9 cellular contexts compared by ENCODE assay signal in the genomic region with DNA sequence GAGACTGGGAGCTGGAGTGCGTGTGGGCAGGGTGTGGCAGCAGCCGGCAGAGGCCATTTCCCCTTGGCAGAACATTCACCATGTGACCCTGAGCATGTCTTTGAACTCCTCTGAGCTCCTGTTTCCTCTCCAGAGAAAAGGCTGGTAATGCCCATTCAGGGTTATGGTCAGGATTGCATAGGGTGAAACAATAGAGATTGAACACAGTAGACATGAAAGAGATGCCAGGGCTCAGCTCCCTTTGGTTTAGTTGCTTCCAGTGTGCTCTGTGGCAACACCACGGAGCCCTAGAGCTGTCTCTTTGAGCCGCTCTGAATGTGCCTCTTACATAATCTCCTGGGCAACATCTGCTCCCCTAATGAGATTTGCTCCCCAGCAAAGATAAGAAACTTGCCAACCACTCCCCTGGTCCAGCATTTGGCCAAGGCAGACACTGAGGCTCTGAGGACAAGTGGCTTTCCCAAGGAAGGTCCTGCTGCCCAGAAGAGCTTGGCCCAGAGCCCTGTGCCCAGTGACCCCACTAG. TPM values are rescaled to one million over a fixed set of nuclear protein-coding genes. Genes with fewer than 3 reads are reported as not detected.
DNase-seq lines count a peak whose midpoint lies in the region; ATAC-seq, FAIRE-seq and TF ChIP-seq lines count a peak whose summit lies in the region.
"Had no signal": no experiment of that assay in that cellular context is flagged by ENCODE, and none has a peak within 500 bp of the region (broad histone marks: within the 10 kb centered on the region; RNA-seq: fewer than 3 reads in every experiment).

No MANE protein-coding gene starts in this region.

- H2AFZ ChIP-seq in keratinocyte (ENCODE audit: control insufficient read depth, low read length), result no peak overlapping the region

- H3K4me1 Mint-ChIP-seq in activated naive CD8-positive, alpha-beta T cell treated with anti-CD3 and anti-CD28 coated beads, Interleukin-2, amount 10 ng/mL, durations not matched to agents 7 days and 5 days, result peaks cover 39% of the 10 kb centered on the region
- peaks cover 2% of the 10 kb centered on the region for H3K4me1 Mint-ChIP-seq in activated naive CD8-positive, alpha-beta T cell treated with anti-CD3 and anti-CD28 coated beads, Interleukin-2, amount 50 U/mL, for 24 hours
- H3K4me1 Mint-ChIP-seq: memory B cell had no signal

- no peaks in the 10 kb centered on the region for H3K36me3 ChIP-seq in keratinocyte (ENCODE audit: control insufficient read depth in 2 of 2, extremely low read depth in 1 of 2, insufficient read depth in 2 of 2, low read length in 2 of 2)
- H3K36me3 ChIP-seq in uterus, result no peaks in the 10 kb centered on the region

- H3K27ac ChIP-seq in keratinocyte (ENCODE audit: control insufficient read depth, insufficient read depth, low read length) (no peak overlapping the region), uterus (peak overlapping the region; percentile 49 to 90)

- H4K20me1 ChIP-seq in keratinocyte (ENCODE audit: control insufficient read depth, extremely low read depth, insufficient read depth, low read length), result no peaks in the 10 kb centered on the region

- H3K9me3 ChIP-seq in keratinocyte (ENCODE audit: control insufficient read depth, low read depth, low read length) (no peaks in the 10 kb centered on the region), uterus (no peaks in the 10 kb centered on the region)

- H3K27me3 Mint-ChIP-seq in activated naive CD8-positive, alpha-beta T cell treated with anti-CD3 and anti-CD28 coated beads, Interleukin-2, amount 10 ng/mL, durations not matched to agents 7 days and 5 days, result peaks cover 4% of the 10 kb centered on the region
- H3K27me3 Mint-ChIP-seq in activated naive CD8-positive, alpha-beta T cell treated with anti-CD3 and anti-CD28 coated beads, Interleukin-2, amount 50 U/mL, for 24 hours, result peaks cover 26% of the 10 kb centered on the region

- peak overlapping the region; percentile 9 for H3K4me3 Mint-ChIP-seq in activated naive CD8-positive, alpha-beta T cell treated with anti-CD3 and anti-CD28 coated beads, Interleukin-2, amount 10 ng/mL, durations not matched to agents 7 days and 5 days
- no peak overlapping the region for H3K4me3 Mint-ChIP-seq in activated naive CD8-positive, alpha-beta T cell treated with anti-CD3 and anti-CD28 coated beads, Interleukin-2, amount 50 U/mL, for 24 hours
- H3K4me3 Mint-ChIP-seq: memory B cell had no signal

- POLR2A ChIA-PET in activated naive CD8-positive, alpha-beta T cell treated with anti-CD3 and anti-CD28 coated beads, Interleukin-2, amount 10 ng/mL, durations not matched to agents 7 days and 5 days (lab: Charles Lee), result interaction anchor here (1.4 to 1.6 kb wide), 4 partner anchors 10 to 34 kb away, joined by 3 to 5 read pairs (median 4); a partner anchor contains a TSS

- H3K27me3 ChIP-seq in keratinocyte (ENCODE audit: control insufficient read depth, extremely low read depth, insufficient read depth, low read length) (peaks cover 8% of the 10 kb centered on the region), uterus (no peaks in the 10 kb centered on the region)

- peak overlapping the region; percentile 9 for H3K27ac Mint-ChIP-seq in activated naive CD8-positive, alpha-beta T cell treated with anti-CD3 and anti-CD28 coated beads, Interleukin-2, amount 10 ng/mL, durations not matched to agents 7 days and 5 days
- no peak overlapping the region for H3K27ac Mint-ChIP-seq in activated naive CD8-positive, alpha-beta T cell treated with anti-CD3 and anti-CD28 coated beads, Interleukin-2, amount 50 U/mL, for 24 hours
- H3K27ac Mint-ChIP-seq: memory B cell had no signal

- H3K9ac ChIP-seq in keratinocyte (ENCODE audit: control insufficient read depth, extremely low read depth, insufficient read depth, low read length), result no peak overlapping the region

- no peak for ATAC-seq in activated naive CD8-positive, alpha-beta T cell treated with anti-CD3 and anti-CD28 coated beads, Interleukin-2, amount 10 ng/mL, durations not matched to agents 7 days and 5 days (ENCODE audit: low read depth)
- ATAC-seq in activated naive CD8-positive, alpha-beta T cell treated with anti-CD3 and anti-CD28 coated beads, Interleukin-2, amount 50 U/mL, for 24 hours, result no peak
- ATAC-seq in HG03378 (IDR thresholded peaks at IDR 0.05; ENCODE audit: unreplicated experiment), result no peak

- FAIRE-seq in keratinocyte (lab: Jason Lieb, UNC), result no peak

- H3K4me3 ChIP-seq in keratinocyte (ENCODE audit: control insufficient read depth in 2 of 3, extremely low read depth in 1 of 3, insufficient read depth in 2 of 3, low read depth in 1 of 3, low read length in 3 of 3) (no peak overlapping the region), uterus (no peak overlapping the region)

- no peak for TF ChIP-seq CTCF in keratinocyte (optimal IDR thresholded peaks at IDR 0.05 in 1 of 3, IDR thresholded peaks at IDR 0.05 in 1 of 3, conservative IDR thresholded peaks at IDR 0.05 in 1 of 3; ENCODE audit: extremely low read depth in 1 of 3, insufficient read depth in 2 of 3, low read length in 3 of 3)
- no peak for TF ChIP-seq CTCF in uterus (IDR thresholded peaks at IDR 0.05)

- peak in 1 of 2 donors; percentile 30 for TF ChIP-seq POLR2A in uterus (IDR thresholded peaks at IDR 0.05)

- no peak for DNase-seq in activated naive CD8-positive, alpha-beta T cell treated with anti-CD3 and anti-CD28 coated beads, Interleukin-2, amount 10 ng/mL, durations not matched to agents 7 days and 5 days
- DNase-seq in activated naive CD8-positive, alpha-beta T cell treated with anti-CD3 and anti-CD28 coated beads, Interleukin-2, amount 50 U/mL, for 24 hours, result no peak
- DNase-seq in keratinocyte (ENCODE audit: low read depth, low spot score) (no peak), uterus (peak in 1 of 2 donors; percentile 57), kidney tubule cell (ENCODE audit: low spot score) (no peak)
- DNase-seq: effector CD8-positive, alpha-beta T cell; NCI-H1436 treated with DMSO at 0.1 percent for 48 hours had no signal

- H3K9me3 Mint-ChIP-seq in activated naive CD8-positive, alpha-beta T cell treated with anti-CD3 and anti-CD28 coated beads, Interleukin-2, amount 10 ng/mL, durations not matched to agents 7 days and 5 days, result peaks cover 6% of the 10 kb centered on the region
- H3K9me3 Mint-ChIP-seq in activated naive CD8-positive, alpha-beta T cell treated with anti-CD3 and anti-CD28 coated beads, Interleukin-2, amount 50 U/mL, for 24 hours, result peaks cover 8% of the 10 kb centered on the region

- dilution Hi-C loops in keratinocyte (cut with MboI; ENCODE audit: extremely low pct_ligation_motif_present, low sequenced_read_pairs), result no loop called here

- H3K4me1 ChIP-seq in keratinocyte (ENCODE audit: control insufficient read depth, extremely low read depth, insufficient read depth, low read length), result peaks cover 13% of the 10 kb centered on the region
- no peaks in the 10 kb centered on the region for H3K4me1 ChIP-seq in uterus

- no peaks in the 10 kb centered on the region for H3K9me1 ChIP-seq in keratinocyte (ENCODE audit: control insufficient read depth, extremely low read depth, insufficient read depth, low read length)

- H3K79me2 ChIP-seq in keratinocyte (ENCODE audit: control insufficient read depth, insufficient read depth, low read length), result peaks cover 12% of the 10 kb centered on the region

- intact Hi-C loops in uterus (cut with DNase I; ENCODE audit: low total_unique reads), result no loop called here

- H3K36me3 Mint-ChIP-seq in activated naive CD8-positive, alpha-beta T cell treated with anti-CD3 and anti-CD28 coated beads, Interleukin-2, amount 10 ng/mL, durations not matched to agents 7 days and 5 days, result peaks cover 15% of the 10 kb centered on the region
- H3K36me3 Mint-ChIP-seq in activated naive CD8-positive, alpha-beta T cell treated with anti-CD3 and anti-CD28 coated beads, Interleukin-2, amount 50 U/mL, for 24 hours (ENCODE audit: low read depth), result no peaks in the 10 kb centered on the region
- H3K36me3 Mint-ChIP-seq: memory B cell had no signal

- peak overlapping the region; percentile 11 for H3K4me2 ChIP-seq in keratinocyte (ENCODE audit: control insufficient read depth, extremely low read depth, insufficient read depth, low read depth, low read length)

RNA-seq across cellular contexts. Expression of a gene that starts 4.6 kb away (rescaled TPM):
- 100 to 1,000 TPM; 237 to 274 TPM for total RNA-seq in activated naive CD8-positive, alpha-beta T cell treated with anti-CD3 and anti-CD28 coated beads, Interleukin-2, amount 10 ng/mL, durations not matched to agents 7 days and 5 days
- 1,132 to 3,594 TPM (median 2,783 TPM) in 3 replicates for polyA plus RNA-seq in keratinocyte
- polyA plus RNA-seq in keratinocyte (2011; ENCODE audit: low read depth), result 20.3 TPM
- polyA plus RNA-seq in keratinocyte (2011; cell fraction: cytosol; rRNA removed), result 1,962 and 3,733 TPM in 2 replicates
- 1,216 and 1,507 TPM in 2 replicates for polyA plus RNA-seq in keratinocyte (2011; cell fraction: nucleus; rRNA removed)
- polyA plus RNA-seq in keratinocyte (2012; ENCODE audit: low replicate concordance), result 221 and 1,754 TPM in 2 replicates
- polyA minus RNA-seq in keratinocyte, result 758 to 2,926 TPM (median 795 TPM) in 3 replicates
- 1,322 TPM for polyA minus RNA-seq in keratinocyte (2011; cell fraction: cytosol; rRNA and poly(A)+ RNA removed)
- polyA minus RNA-seq in keratinocyte (2011; cell fraction: nucleus; rRNA and poly(A)+ RNA removed), result 228 and 282 TPM in 2 replicates
- total RNA-seq in uterus, result 100 to 1,000 TPM in 2 of 4 donors, 10 to 100 TPM in 1, 1 to 10 TPM in 1; 5.6 to 390 (median 196) TPM

RNA-seq across cellular contexts. Expression of a gene that starts 14.3 kb away (rescaled TPM):
- total RNA-seq in activated naive CD8-positive, alpha-beta T cell treated with anti-CD3 and anti-CD28 coated beads, Interleukin-2, amount 10 ng/mL, durations not matched to agents 7 days and 5 days, result 10 to 100 TPM; 76.4 to 77.9 TPM
- polyA plus RNA-seq in keratinocyte, result 67.5 to 179 TPM (median 82.2 TPM) in 3 replicates
- 13.2 TPM for polyA plus RNA-seq in keratinocyte (2011; ENCODE audit: low read depth)
- polyA plus RNA-seq in keratinocyte (2011; cell fraction: cytosol; rRNA removed), result 69.1 and 147 TPM in 2 replicates
- 49.5 and 57.5 TPM in 2 replicates for polyA plus RNA-seq in keratinocyte (2011; cell fraction: nucleus; rRNA removed)
- polyA plus RNA-seq in keratinocyte (2012; ENCODE audit: low replicate concordance), result 92.1 and 193 TPM in 2 replicates
- 32.7 to 59.4 TPM (median 35.4 TPM) in 3 replicates for polyA minus RNA-seq in keratinocyte
- polyA minus RNA-seq in keratinocyte (2011; cell fraction: cytosol; rRNA and poly(A)+ RNA removed), result 191 TPM
- polyA minus RNA-seq in keratinocyte (2011; cell fraction: nucleus; rRNA and poly(A)+ RNA removed), result 9.8 and 11.2 TPM in 2 replicates
- total RNA-seq in uterus, result 100 to 1,000 TPM in 1 of 4 donors, 10 to 100 TPM in 3; 14.3 to 111 (median 45.0) TPM

RNA-seq across cellular contexts. Expression of a gene that starts 34.0 kb away (rescaled TPM):
- total RNA-seq in activated naive CD8-positive, alpha-beta T cell treated with anti-CD3 and anti-CD28 coated beads, Interleukin-2, amount 10 ng/mL, durations not matched to agents 7 days and 5 days, result 10 to 100 TPM; 36.1 to 39.8 TPM
- 17.4 to 25.0 TPM (median 18.9 TPM) in 3 replicates for polyA plus RNA-seq in keratinocyte
- polyA plus RNA-seq in keratinocyte (2011; ENCODE audit: low read depth), result 5.6 TPM
- 10.0 and 19.6 TPM in 2 replicates for polyA plus RNA-seq in keratinocyte (2011; cell fraction: cytosol; rRNA removed)
- polyA plus RNA-seq in keratinocyte (2011; cell fraction: nucleus; rRNA removed), result 20.2 and 23.1 TPM in 2 replicates
- 10.5 and 19.4 TPM in 2 replicates for polyA plus RNA-seq in keratinocyte (2012; ENCODE audit: low replicate concordance)
- polyA minus RNA-seq in keratinocyte, result 5.7 to 11.1 TPM (median 5.9 TPM) in 3 replicates
- polyA minus RNA-seq in keratinocyte (2011; cell fraction: cytosol; rRNA and poly(A)+ RNA removed), result 13.8 TPM
- polyA minus RNA-seq in keratinocyte (2011; cell fraction: nucleus; rRNA and poly(A)+ RNA removed), result 2.9 and 3.9 TPM in 2 replicates
- 10 to 100 TPM in 2 of 4 donors, 1 to 10 TPM in 2; 7.1 to 32.8 (median 14.3) TPM for total RNA-seq in uterus

RNA-seq across cellular contexts. Expression of a gene that starts 34.1 kb away (rescaled TPM):
- 100 to 1,000 TPM; 232 to 237 TPM for total RNA-seq in activated naive CD8-positive, alpha-beta T cell treated with anti-CD3 and anti-CD28 coated beads, Interleukin-2, amount 10 ng/mL, durations not matched to agents 7 days and 5 days
- 171 to 179 TPM (median 172 TPM) in 3 replicates for polyA plus RNA-seq in keratinocyte
- polyA plus RNA-seq in keratinocyte (2011; ENCODE audit: low read depth), result 251 TPM
- polyA plus RNA-seq in keratinocyte (2011; cell fraction: cytosol; rRNA removed), result 124 and 159 TPM in 2 replicates
- 237 and 260 TPM in 2 replicates for polyA plus RNA-seq in keratinocyte (2011; cell fraction: nucleus; rRNA removed)
- polyA plus RNA-seq in keratinocyte (2012; ENCODE audit: low replicate concordance), result 128 and 144 TPM in 2 replicates
- polyA minus RNA-seq in keratinocyte, result 63.3 to 137 TPM (median 126 TPM) in 3 replicates
- polyA minus RNA-seq in keratinocyte (2011; cell fraction: cytosol; rRNA and poly(A)+ RNA removed), result 56.6 TPM
- polyA minus RNA-seq in keratinocyte (2011; cell fraction: nucleus; rRNA and poly(A)+ RNA removed), result 69.4 and 106 TPM in 2 replicates
- total RNA-seq in uterus, result 100 to 1,000 TPM in 3 of 4 donors, 10 to 100 TPM in 1; 55.6 to 223 (median 116) TPM

RNA-seq across cellular contexts. Expression of a gene that starts 59.0 kb away (rescaled TPM):
- total RNA-seq in activated naive CD8-positive, alpha-beta T cell treated with anti-CD3 and anti-CD28 coated beads, Interleukin-2, amount 10 ng/mL, durations not matched to agents 7 days and 5 days, result under 1 TPM; 0.47 to 0.57 TPM
- 8.1 to 9.0 TPM (median 8.9 TPM) in 3 replicates for polyA plus RNA-seq in keratinocyte
- 3.3 TPM for polyA plus RNA-seq in keratinocyte (2011; ENCODE audit: low read depth)
- polyA plus RNA-seq in keratinocyte (2011; cell fraction: cytosol; rRNA removed), result 5.8 and 7.2 TPM in 2 replicates
- polyA plus RNA-seq in keratinocyte (2011; cell fraction: nucleus; rRNA removed), result 8.4 and 10.8 TPM in 2 replicates
- 4.3 and 5.0 TPM in 2 replicates for polyA plus RNA-seq in keratinocyte (2012; ENCODE audit: low replicate concordance)
- 11.9 to 22.0 TPM (median 16.6 TPM) in 3 replicates for polyA minus RNA-seq in keratinocyte
- polyA minus RNA-seq in keratinocyte (2011; cell fraction: cytosol; rRNA and poly(A)+ RNA removed), result 3.1 TPM
- 18.1 and 22.1 TPM in 2 replicates for polyA minus RNA-seq in keratinocyte (2011; cell fraction: nucleus; rRNA and poly(A)+ RNA removed)
- total RNA-seq in uterus, result 1 to 10 TPM in 3 of 4 donors, under 1 TPM in 1; 0.59 to 4.1 (median 2.0) TPM
